8 cellular contexts compared by ENCODE assay signal in genomic region chr7:7182156-7183060, GRCh38. TPM values are rescaled to one million over a fixed set of nuclear protein-coding genes. Genes with fewer than 3 reads are reported as not detected.
A peak's percentile ranks its signal among the peaks of the same experiment; 100 is the strongest.
DNase-seq lines count a peak whose midpoint lies in the region; ATAC-seq and TF ChIP-seq lines count a peak whose summit lies in the region.

Gene C1GALT1, plus strand, starts transcription at chr7:7182544. Its CDS starts 51,776 bp downstream, at chr7:7234320.

- intact Hi-C loops in activated T-helper 2 cell treated with anti-CD3 and anti-CD28 coated beads, Interferon-gamma antibody, Interleukin-2, Interleukin-4, amounts not matched to agents 10 μg/mL and 5 μg/mL and 100 μg/mL, durations not matched to agents 14 hours and 24 hours and 36 hours (cut with micrococcal nuclease), result loop anchor here (1.0 to 10.0 kb wide), 7 partner anchors 18 to 945 kb away; partner anchors contain the start of genes GLCCI1 and UMAD1
- intact Hi-C loops in natural killer cell (cut with micrococcal nuclease), result loop anchor here (1.0 to 10.0 kb wide), 6 partner anchors 40 to 802 kb away; partner anchors contain the start of genes MIOS and UMAD1

- DNase-seq in ELR (ENCODE audit: low read depth) (peak; percentile 98), H4 (ENCODE audit: low spot score) (peak; percentile 100), LNCaP clone FGC (ENCODE audit: low read depth) (peak; percentile 94), RWPE1 (ENCODE audit: low spot score) (peak; percentile 97), fibroblast of peridontal ligament (ENCODE audit: extremely low read depth) (peak; percentile 95), natural killer cell (peak; percentile 96)
- DNase-seq in activated T-helper 2 cell treated with anti-CD3 and anti-CD28 coated beads, Interferon-gamma antibody, Interleukin-2, Interleukin-4, amounts not matched to agents 10 μg/mL and 5 μg/mL and 100 μg/mL, durations not matched to agents 14 hours and 24 hours and 36 hours (ENCODE audit: low spot score), result peak; percentile 95
- peak; percentile 98 for DNase-seq in stimulated activated naive CD4-positive, alpha-beta T cell treated with Interleukin-2 at 50 U/mL for 16 hours (lab: John Stamatoyannopoulos, UW)

- CTCF ChIA-PET in RWPE1 (lab: Yijun Ruan, JAX), result interaction anchor here (0.5 to 1.7 kb wide), 6 partner anchors 9 to 579 kb away, joined by 3 to 12 read pairs (median 4); no protein-coding TSS in a partner anchor

- H3K4me3 ChIP-seq in LNCaP clone FGC (ENCODE audit: low read depth, low read length), result peak within 1 kb of the TSS; percentile 86

- POLR2A ChIA-PET in RWPE1 (lab: Yijun Ruan, JAX; ENCODE audit: low non-redundant PET), result no interaction called here

- peaks cover 22% of the 10 kb centered on the region for H3K36me3 Mint-ChIP-seq in activated T-helper 2 cell treated with anti-CD3 and anti-CD28 coated beads, Interferon-gamma antibody, Interleukin-2, Interleukin-4, amounts not matched to agents 10 μg/mL and 5 μg/mL and 100 μg/mL, durations not matched to agents 14 hours and 24 hours and 36 hours (ENCODE audit: low read depth)
- peaks cover 5% of the 10 kb centered on the region for H3K36me3 Mint-ChIP-seq in natural killer cell

- TF ChIP-seq CTCF in LNCaP clone FGC (IDR thresholded peaks at IDR 0.05; ENCODE audit: control insufficient read depth, extremely low read depth, insufficient read depth) (peak; percentile 47), RWPE1 (conservative IDR thresholded peaks at IDR 0.05; ENCODE audit: low read depth) (peak; percentile 55), natural killer cell (IDR thresholded peaks at IDR 0.05) (peak; percentile 46)

- peaks cover 22% of the 10 kb centered on the region for H3K4me1 Mint-ChIP-seq in activated T-helper 2 cell treated with anti-CD3 and anti-CD28 coated beads, Interferon-gamma antibody, Interleukin-2, Interleukin-4, amounts not matched to agents 10 μg/mL and 5 μg/mL and 100 μg/mL, durations not matched to agents 14 hours and 24 hours and 36 hours (ENCODE audit: low read depth)
- H3K4me1 Mint-ChIP-seq in natural killer cell, result peaks cover 13 to 22% of the 10 kb centered on the region in 2 donors

- peak within 1 kb of the TSS; percentile 99 for H3K27ac Mint-ChIP-seq in activated T-helper 2 cell treated with anti-CD3 and anti-CD28 coated beads, Interferon-gamma antibody, Interleukin-2, Interleukin-4, amounts not matched to agents 10 μg/mL and 5 μg/mL and 100 μg/mL, durations not matched to agents 14 hours and 24 hours and 36 hours
- peak within 1 kb of the TSS in 1 of 2 donors; percentile 100 for H3K27ac Mint-ChIP-seq in natural killer cell

- ATAC-seq in natural killer cell, result peak; percentile 83 to 95 (median 86)

- no peaks in the 10 kb centered on the region for H3K27me3 Mint-ChIP-seq in activated T-helper 2 cell treated with anti-CD3 and anti-CD28 coated beads, Interferon-gamma antibody, Interleukin-2, Interleukin-4, amounts not matched to agents 10 μg/mL and 5 μg/mL and 100 μg/mL, durations not matched to agents 14 hours and 24 hours and 36 hours (ENCODE audit: low read depth)
- no peaks in the 10 kb centered on the region for H3K27me3 Mint-ChIP-seq in natural killer cell (ENCODE audit: low read depth in 2 of 2)

- no peaks in the 10 kb centered on the region for H3K9me3 Mint-ChIP-seq in activated T-helper 2 cell treated with anti-CD3 and anti-CD28 coated beads, Interferon-gamma antibody, Interleukin-2, Interleukin-4, amounts not matched to agents 10 μg/mL and 5 μg/mL and 100 μg/mL, durations not matched to agents 14 hours and 24 hours and 36 hours
- no peaks in the 10 kb centered on the region for H3K9me3 Mint-ChIP-seq in natural killer cell

- H3K27ac ChIP-seq in RWPE1, result peak within 1 kb of the TSS; percentile 92

- peak within 1 kb of the TSS; percentile 95 for H3K4me3 Mint-ChIP-seq in activated T-helper 2 cell treated with anti-CD3 and anti-CD28 coated beads, Interferon-gamma antibody, Interleukin-2, Interleukin-4, amounts not matched to agents 10 μg/mL and 5 μg/mL and 100 μg/mL, durations not matched to agents 14 hours and 24 hours and 36 hours (ENCODE audit: low read depth)
- H3K4me3 Mint-ChIP-seq in natural killer cell, result peak within 1 kb of the TSS; percentile 94

RNA-seq across cellular contexts. Expression of gene C1GALT1, which starts in this region (rescaled TPM):
- 35.0 and 77.0 TPM in 2 replicates for total RNA-seq in H4 (2014; rRNA removed; shearing (Covaris generic))
- total RNA-seq in activated T-helper 2 cell treated with anti-CD3 and anti-CD28 coated beads, Interferon-gamma antibody, Interleukin-2, Interleukin-4, amounts not matched to agents 10 μg/mL and 5 μg/mL and 100 μg/mL, durations not matched to agents 14 hours and 24 hours and 36 hours, result 37.1 and 37.6 TPM in 2 replicates
- total RNA-seq in natural killer cell, result 10 to 100 TPM; 54.5 to 64.5 (median 63.7) TPM

Comparison
In these comparisons a context has a peak if more than half of its experiments do, and no peak if none do; other contexts are left out.
1. Peak in every context shown above with its lines: DNase-seq, ATAC-seq, H3K4me3 ChIP-seq and H3K27ac ChIP-seq.